9 cellular contexts compared by ENCODE assay signal in genomic region chr10:75226055-75226454, GRCh38. TPM values are rescaled to one million over a fixed set of nuclear protein-coding genes. Genes with fewer than 3 reads are reported as not detected.
DNase-seq lines count a peak whose midpoint lies in the region; ATAC-seq and TF ChIP-seq lines count a peak whose summit lies in the region.
"Had no signal": no experiment of that assay in that cellular context is flagged by ENCODE, and none has a peak within 500 bp of the region (broad histone marks: within the 10 kb centered on the region; RNA-seq: fewer than 3 reads in every experiment).

No MANE protein-coding gene starts in this region.

- no peaks in the 10 kb centered on the region for H3K4me1 ChIP-seq in right lobe of liver
- peaks cover 57 to 96% (median 77%) of the 10 kb centered on the region in 4 donors for H3K4me1 ChIP-seq in stomach

- no peak for TF ChIP-seq EP300 in stomach (IDR thresholded peaks at IDR 0.05)

- H3K36me3 ChIP-seq in right lobe of liver (peaks cover 13 to 50% (median 31%) of the 10 kb centered on the region in 4 donors), stomach (peaks cover 31 to 87% (median 71%) of the 10 kb centered on the region in 4 donors)

- intact Hi-C loops in right lobe of liver (cut with DNase I), result no loop called here
- intact Hi-C loops in stomach (cut with DNase I; ENCODE audit: low total_unique reads), result no loop called here
- intact Hi-C loops in activated T-helper 1 cell treated with anti-CD3 and anti-CD28 coated beads, Interleukin-12 subunit alpha, Interleukin-12 subunit beta, Interleukin-2, Interleukin-4 antibody, amounts not matched to agents 30 ng/mL and 10 ng/mL and 1 ng/mL, durations not matched to agents 14 hours and 24 hours and 36 hours (cut with micrococcal nuclease), result no loop called here
- intact Hi-C loops in activated CD4-positive, alpha-beta T cell treated with anti-CD3 and anti-CD28 coated beads, Interleukin-2, amount 10 ng/mL, durations not matched to agents 24 days and 14 days (cut with micrococcal nuclease), result no loop called here

- ATAC-seq in right lobe of liver (no peak), HG03095 (IDR thresholded peaks at IDR 0.05; ENCODE audit: unreplicated experiment) (no peak)

- H3K9me3 ChIP-seq in right lobe of liver (no peaks in the 10 kb centered on the region), stomach (no peaks in the 10 kb centered on the region)

- H3K27me3 Mint-ChIP-seq in IgD-negative memory B cell, result no peaks in the 10 kb centered on the region
- no peaks in the 10 kb centered on the region for H3K27me3 Mint-ChIP-seq in brain
- H3K27me3 Mint-ChIP-seq in activated T-helper 1 cell treated with anti-CD3 and anti-CD28 coated beads, Interleukin-12 subunit alpha, Interleukin-12 subunit beta, Interleukin-2, Interleukin-4 antibody, amounts not matched to agents 30 ng/mL and 10 ng/mL and 1 ng/mL, durations not matched to agents 14 hours and 24 hours and 36 hours (ENCODE audit: insufficient read depth), result no peaks in the 10 kb centered on the region
- no peaks in the 10 kb centered on the region for H3K27me3 Mint-ChIP-seq in activated CD4-positive, alpha-beta T cell treated with anti-CD3 and anti-CD28 coated beads, Interleukin-2, amount 10 ng/mL, durations not matched to agents 24 days and 14 days
- H3K27me3 Mint-ChIP-seq: dendritic cell treated with granulocyte-macrophage colony-stimulating factor and Interleukin-4, amounts not matched to agents 40 ng/mL and 50 ng/mL, for 4 days had no signal

- DNase-seq in right lobe of liver (no peak), stomach (no peak), DMS53 treated with DMSO at 0.1 percent for 48 hours (lab: John Stamatoyannopoulos, UW; ENCODE audit: unreplicated experiment) (no peak)
- DNase-seq in activated T-helper 1 cell treated with anti-CD3 and anti-CD28 coated beads, Interleukin-12 subunit alpha, Interleukin-12 subunit beta, Interleukin-2, Interleukin-4 antibody, amounts not matched to agents 30 ng/mL and 10 ng/mL and 1 ng/mL, durations not matched to agents 14 hours and 24 hours and 36 hours (ENCODE audit: low spot score), result no peak
- DNase-seq in activated CD4-positive, alpha-beta T cell treated with anti-CD3 and anti-CD28 coated beads, Interleukin-2, amount 10 ng/mL, durations not matched to agents 24 days and 14 days, result no peak

- peaks cover 23 to 34% (median 30%) of the 10 kb centered on the region in 3 donors for H3K4me1 Mint-ChIP-seq in IgD-negative memory B cell
- H3K4me1 Mint-ChIP-seq in brain, result peaks cover 79% of the 10 kb centered on the region
- peaks cover 50% of the 10 kb centered on the region for H3K4me1 Mint-ChIP-seq in activated T-helper 1 cell treated with anti-CD3 and anti-CD28 coated beads, Interleukin-12 subunit alpha, Interleukin-12 subunit beta, Interleukin-2, Interleukin-4 antibody, amounts not matched to agents 30 ng/mL and 10 ng/mL and 1 ng/mL, durations not matched to agents 14 hours and 24 hours and 36 hours (ENCODE audit: low read depth)
- H3K4me1 Mint-ChIP-seq in activated CD4-positive, alpha-beta T cell treated with anti-CD3 and anti-CD28 coated beads, Interleukin-2, amount 10 ng/mL, durations not matched to agents 24 days and 14 days, result peaks cover 53% of the 10 kb centered on the region

- no peak for TF ChIP-seq CTCF in brain (conservative IDR thresholded peaks at IDR 0.05)
- TF ChIP-seq CTCF in right lobe of liver (IDR thresholded peaks at IDR 0.05), result no peak
- TF ChIP-seq CTCF in stomach (IDR thresholded peaks at IDR 0.05), result no peak

- H3K27ac ChIP-seq in right lobe of liver, result peak overlapping the region; percentile 50 to 63 (median 54)
- H3K27ac ChIP-seq in stomach, result peak overlapping the region; percentile 78 to 92 (median 85)

- WGBS in right lobe of liver (ENCODE audit: insufficient coverage, low coverage, low lambda C conversion rate, missing lambda C conversion rate), result 73% methylated on average over 3 of the region's 3 CpGs
- 38 to 65% (median 55%) methylated on average over 3 of the region's 3 CpGs for WGBS in stomach, 5 donors

- no peak for TF ChIP-seq POLR2A in right lobe of liver (IDR thresholded peaks at IDR 0.05)
- TF ChIP-seq POLR2A in stomach (IDR thresholded peaks at IDR 0.05), result no peak

- H3K4me3 Mint-ChIP-seq in IgD-negative memory B cell (no peak overlapping the region), brain (no peak overlapping the region)
- no peak overlapping the region for H3K4me3 Mint-ChIP-seq in activated T-helper 1 cell treated with anti-CD3 and anti-CD28 coated beads, Interleukin-12 subunit alpha, Interleukin-12 subunit beta, Interleukin-2, Interleukin-4 antibody, amounts not matched to agents 30 ng/mL and 10 ng/mL and 1 ng/mL, durations not matched to agents 14 hours and 24 hours and 36 hours
- no peak overlapping the region for H3K4me3 Mint-ChIP-seq in activated CD4-positive, alpha-beta T cell treated with anti-CD3 and anti-CD28 coated beads, Interleukin-2, amount 10 ng/mL, durations not matched to agents 24 days and 14 days
- H3K4me3 Mint-ChIP-seq: dendritic cell treated with granulocyte-macrophage colony-stimulating factor and Interleukin-4, amounts not matched to agents 40 ng/mL and 50 ng/mL, for 4 days had no signal

- H3K36me3 Mint-ChIP-seq in IgD-negative memory B cell, result peaks cover 4% of the 10 kb centered on the region
- peaks cover 82% of the 10 kb centered on the region for H3K36me3 Mint-ChIP-seq in brain
- H3K36me3 Mint-ChIP-seq in activated T-helper 1 cell treated with anti-CD3 and anti-CD28 coated beads, Interleukin-12 subunit alpha, Interleukin-12 subunit beta, Interleukin-2, Interleukin-4 antibody, amounts not matched to agents 30 ng/mL and 10 ng/mL and 1 ng/mL, durations not matched to agents 14 hours and 24 hours and 36 hours (ENCODE audit: low read depth), result peaks cover 45% of the 10 kb centered on the region
- peaks cover 74% of the 10 kb centered on the region for H3K36me3 Mint-ChIP-seq in activated CD4-positive, alpha-beta T cell treated with anti-CD3 and anti-CD28 coated beads, Interleukin-2, amount 10 ng/mL, durations not matched to agents 24 days and 14 days (ENCODE audit: low read depth)

- H3K27ac Mint-ChIP-seq in IgD-negative memory B cell, result peak overlapping the region; percentile 55 to 80 (median 75)
- H3K27ac Mint-ChIP-seq in brain, result peak overlapping the region in 4 of 5 experiments; percentile 35 to 84 (median 81)
- no peak overlapping the region for H3K27ac Mint-ChIP-seq in activated T-helper 1 cell treated with anti-CD3 and anti-CD28 coated beads, Interleukin-12 subunit alpha, Interleukin-12 subunit beta, Interleukin-2, Interleukin-4 antibody, amounts not matched to agents 30 ng/mL and 10 ng/mL and 1 ng/mL, durations not matched to agents 14 hours and 24 hours and 36 hours
- H3K27ac Mint-ChIP-seq in activated CD4-positive, alpha-beta T cell treated with anti-CD3 and anti-CD28 coated beads, Interleukin-2, amount 10 ng/mL, durations not matched to agents 24 days and 14 days, result no peak overlapping the region
- H3K27ac Mint-ChIP-seq: dendritic cell treated with granulocyte-macrophage colony-stimulating factor and Interleukin-4, amounts not matched to agents 40 ng/mL and 50 ng/mL, for 4 days had no signal

- H3K9me3 Mint-ChIP-seq in IgD-negative memory B cell (no peaks in the 10 kb centered on the region), brain (no peaks in the 10 kb centered on the region)
- H3K9me3 Mint-ChIP-seq in activated T-helper 1 cell treated with anti-CD3 and anti-CD28 coated beads, Interleukin-12 subunit alpha, Interleukin-12 subunit beta, Interleukin-2, Interleukin-4 antibody, amounts not matched to agents 30 ng/mL and 10 ng/mL and 1 ng/mL, durations not matched to agents 14 hours and 24 hours and 36 hours, result no peaks in the 10 kb centered on the region
- no peaks in the 10 kb centered on the region for H3K9me3 Mint-ChIP-seq in activated CD4-positive, alpha-beta T cell treated with anti-CD3 and anti-CD28 coated beads, Interleukin-2, amount 10 ng/mL, durations not matched to agents 24 days and 14 days
- H3K9me3 Mint-ChIP-seq: dendritic cell treated with granulocyte-macrophage colony-stimulating factor and Interleukin-4, amounts not matched to agents 40 ng/mL and 50 ng/mL, for 4 days had no signal

- H3K27me3 ChIP-seq in right lobe of liver, result no peaks in the 10 kb centered on the region
- H3K27me3 ChIP-seq in stomach, result no peaks in the 10 kb centered on the region

- H3K4me3 ChIP-seq in right lobe of liver (no peak overlapping the region), stomach (no peak overlapping the region)

RNA-seq across cellular contexts. Expression of gene COMTD1, which starts 9.7 kb away (rescaled TPM):
- polyA plus RNA-seq in IgD-negative memory B cell (8.5 TPM), brain (ENCODE audit: insufficient read depth, low read depth, low replicate concordance) (10.9 TPM), stomach (100 to 1,000 TPM; 119 to 173 (median 137) TPM)
- total RNA-seq in right lobe of liver (10 to 100 TPM; 14.3 to 88.7 (median 22.1) TPM), stomach (100 to 1,000 TPM in 2 of 5 donors, 10 to 100 TPM in 3; 15.4 to 446 (median 71.4) TPM)
- total RNA-seq in activated T-helper 1 cell treated with anti-CD3 and anti-CD28 coated beads, Interleukin-12 subunit alpha, Interleukin-12 subunit beta, Interleukin-2, Interleukin-4 antibody, amounts not matched to agents 30 ng/mL and 10 ng/mL and 1 ng/mL, durations not matched to agents 14 hours and 24 hours and 36 hours, result 36.4 and 36.9 TPM in 2 replicates
- 37.1 and 38.1 TPM in 2 replicates for total RNA-seq in activated CD4-positive, alpha-beta T cell treated with anti-CD3 and anti-CD28 coated beads, Interleukin-2, amount 10 ng/mL, durations not matched to agents 24 days and 14 days

RNA-seq across cellular contexts. Expression of gene VDAC2, which starts 15.5 kb away (rescaled TPM):
- 134 TPM for polyA plus RNA-seq in IgD-negative memory B cell
- 234 TPM for polyA plus RNA-seq in brain (ENCODE audit: insufficient read depth, low read depth, low replicate concordance)
- 10 to 100 TPM; 48.3 to 92.7 (median 70.2) TPM for total RNA-seq in right lobe of liver
- total RNA-seq in stomach, result 100 to 1,000 TPM in 3 of 5 donors, 10 to 100 TPM in 2; 44.3 to 149 (median 128) TPM
- polyA plus RNA-seq in stomach, result 100 to 1,000 TPM; 140 to 202 (median 168) TPM
- total RNA-seq in activated T-helper 1 cell treated with anti-CD3 and anti-CD28 coated beads, Interleukin-12 subunit alpha, Interleukin-12 subunit beta, Interleukin-2, Interleukin-4 antibody, amounts not matched to agents 30 ng/mL and 10 ng/mL and 1 ng/mL, durations not matched to agents 14 hours and 24 hours and 36 hours, result 220 and 224 TPM in 2 replicates
- 245 and 249 TPM in 2 replicates for total RNA-seq in activated CD4-positive, alpha-beta T cell treated with anti-CD3 and anti-CD28 coated beads, Interleukin-2, amount 10 ng/mL, durations not matched to agents 24 days and 14 days

Comparison
In these comparisons a context has a peak if more than half of its experiments do, and no peak if none do; other contexts are left out.
1. H3K27ac Mint-ChIP-seq: peak in IgD-negative memory B cell (3 of 3) and brain (4 of 5); none in activated T-helper 1 cell treated with anti-CD3 and anti-CD28 coated beads, Interleukin-12 subunit alpha, Interleukin-12 subunit beta, Interleukin-2, Interleukin-4 antibody, amounts not matched to agents 30 ng/mL and 10 ng/mL and 1 ng/mL, durations not matched to agents 14 hours and 24 hours and 36 hours (single experiment) and activated CD4-positive, alpha-beta T cell treated with anti-CD3 and anti-CD28 coated beads, Interleukin-2, amount 10 ng/mL, durations not matched to agents 24 days and 14 days (single experiment).